In genomic region chr11:33996498-33997454, GRCh38 we compare ENCODE assay signal across 8 cellular contexts. TPM values are rescaled to one million over a fixed set of nuclear protein-coding genes. Genes with fewer than 3 reads are reported as not detected.
DNase-seq lines count a peak whose midpoint lies in the region; ATAC-seq and TF ChIP-seq lines count a peak whose summit lies in the region.

No MANE protein-coding gene starts in this region.

- no peak overlapping the region for H4K8ac ChIP-seq in neuronal stem cell (ENCODE audit: low read depth, low read length)

- H2BK12ac ChIP-seq in neuronal stem cell (ENCODE audit: low read length) = no peak overlapping the region

- H3K14ac ChIP-seq in neuronal stem cell (ENCODE audit: low read length) = no peak overlapping the region

- CTCF ChIA-PET in Panc1 (lab: Charles Lee) = interaction anchor here (0.7 to 2.8 kb wide), 5 partner anchors 9 to 162 kb away, joined by 3 to 14 read pairs (median 4); no protein-coding TSS in a partner anchor

- no peak overlapping the region for H3K4ac ChIP-seq in neuronal stem cell (ENCODE audit: low read length)

- H2BK15ac ChIP-seq in neuronal stem cell (ENCODE audit: low read length) = no peak overlapping the region

- POLR2A ChIA-PET in Panc1 (lab: Charles Lee) = interaction anchor here (0.7 kb wide), 1 partner anchor 9 kb away, joined by 13 read pairs; no protein-coding TSS in a partner anchor

- H4K91ac ChIP-seq in neuronal stem cell (ENCODE audit: low read depth, low read length, poor library complexity) = no peak overlapping the region

- no peaks in the 10 kb centered on the region for H3K9me3 ChIP-seq in Panc1 (ENCODE audit: control insufficient read depth, insufficient read depth, low read depth, low read length)
- peaks cover 0 to 2% of the 10 kb centered on the region in 2 donors for H3K9me3 ChIP-seq in neuronal stem cell (replicated peaks in 1 of 2; ENCODE audit: control insufficient read depth in 2 of 2, insufficient read depth in 1 of 2, low read depth in 1 of 2, low read length in 2 of 2)
- H3K9me3 ChIP-seq in stomach smooth muscle (ENCODE audit: control insufficient read depth in 2 of 2, low read length in 2 of 2) = no peaks in the 10 kb centered on the region

- H2BK5ac ChIP-seq in neuronal stem cell (ENCODE audit: low read length) = no peak overlapping the region

- H3K4me2 ChIP-seq in KMS-11 = peak overlapping the region; percentile 81
- H3K4me2 ChIP-seq in neuronal stem cell (ENCODE audit: insufficient read depth, low read length, poor library complexity, severe bottlenecking) = no peak overlapping the region

- intact Hi-C loops in Panc1 (cut with micrococcal nuclease; ENCODE audit: unreplicated experiment) = loop anchor here (5.0 kb wide), 2 partner anchors 61 to 361 kb away; partner anchors contain the start of gene ABTB2

- H3K27me3 ChIP-seq in KMS-11 (ENCODE audit: insufficient read depth, low read depth) = no peaks in the 10 kb centered on the region
- no peaks in the 10 kb centered on the region for H3K27me3 ChIP-seq in Panc1 (ENCODE audit: control insufficient read depth, insufficient read depth, low read length)
- peaks cover 0 to 22% (median 0%) of the 10 kb centered on the region in 3 experiments for H3K27me3 ChIP-seq in neuronal stem cell (ENCODE audit: control insufficient read depth in 3 of 3, insufficient read depth in 3 of 3, low read depth in 1 of 3, low read length in 3 of 3)
- H3K27me3 ChIP-seq in stomach smooth muscle (ENCODE audit: control insufficient read depth in 1 of 2, insufficient read depth in 2 of 2, low read length in 2 of 2) = peaks cover 0 to 2% of the 10 kb centered on the region in 2 donors

- H2BK120ac ChIP-seq in neuronal stem cell (ENCODE audit: low read depth, low read length) = no peak overlapping the region

- ATAC-seq in GM21619 (IDR thresholded peaks at IDR 0.05; ENCODE audit: unreplicated experiment) = peak; percentile 74
- peak; percentile 99 for ATAC-seq in Panc1

- peak overlapping the region; percentile 70 for H3K18ac ChIP-seq in neuronal stem cell (ENCODE audit: low read length)

- H3K36me3 ChIP-seq in KMS-11 (ENCODE audit: insufficient read depth) = no peaks in the 10 kb centered on the region
- H3K36me3 ChIP-seq in Panc1 (ENCODE audit: control insufficient read depth, insufficient read depth, low read length) = no peaks in the 10 kb centered on the region
- H3K36me3 ChIP-seq in neuronal stem cell (replicated peaks in 1 of 2; ENCODE audit: control insufficient read depth in 2 of 2, insufficient read depth in 2 of 2, low read length in 2 of 2) = no peaks in the 10 kb centered on the region
- H3K36me3 ChIP-seq in stomach smooth muscle (ENCODE audit: control insufficient read depth in 2 of 2, insufficient read depth in 2 of 2, low read length in 2 of 2) = no peaks in the 10 kb centered on the region

- H3K23ac ChIP-seq in neuronal stem cell (ENCODE audit: low read depth, low read length, poor library complexity) = no peak overlapping the region

- DNase-seq in DMS53 (lab: John Stamatoyannopoulos, UW) (peak; percentile 81), Panc1 (ENCODE audit: low read depth, low spot score) (peak; percentile 54), activated T-helper 1 cell treated with Interleukin-2 at 50 U/mL for 16 hours (ENCODE audit: low read depth) (peak; percentile 48), fibroblast of peridontal ligament (ENCODE audit: extremely low read depth) (peak; percentile 76), neuronal stem cell (ENCODE audit: low spot score) (peak; percentile 59)

- in situ Hi-C loops in Panc1 (cut with HindIII; ENCODE audit: low pct_unique_long_range_greater_than_20kb, low sequenced_read_pairs) = no loop called here

- H2AFZ ChIP-seq in KMS-11 (ENCODE audit: low read depth) (peak overlapping the region; percentile 62), neuronal stem cell (ENCODE audit: low read length) (peak overlapping the region; percentile 83)

- H3K4me3 ChIP-seq in KMS-11 (IDR thresholded peaks at IDR 0.05; ENCODE audit: insufficient read depth, low read depth, low read length) (no peak overlapping the region), Panc1 (ENCODE audit: low read depth in 2 of 2, low read length in 2 of 2) (peak overlapping the region; percentile 10 to 44; a peak in 2 of 4 replicates), neuronal stem cell (ENCODE audit: low read length in 2 of 2) (no peak overlapping the region), stomach smooth muscle (ENCODE audit: low read length in 2 of 2) (peak overlapping the region; percentile 18 to 60)

- H4K20me1 ChIP-seq in KMS-11 (ENCODE audit: insufficient read depth) = no peaks in the 10 kb centered on the region

- no TSS peak for BruUV-seq in Panc1 (replicated peaks; lab: Mats Ljungman, UMichigan)

- H2AK5ac ChIP-seq in neuronal stem cell (ENCODE audit: low read depth, low read length) = no peak overlapping the region

- H3K79me1 ChIP-seq in neuronal stem cell (ENCODE audit: low read depth, low read length) = no peaks in the 10 kb centered on the region

- H3K9ac ChIP-seq in KMS-11 = no peak overlapping the region
- H3K9ac ChIP-seq in neuronal stem cell (ENCODE audit: low read depth, low read length, poor library complexity) = no peak overlapping the region
- peak overlapping the region in 1 of 2 donors; percentile 13 for H3K9ac ChIP-seq in stomach smooth muscle (ENCODE audit: low read length in 2 of 2)

- H3K27ac ChIP-seq in KMS-11 (no peak overlapping the region), Panc1 (ENCODE audit: low read length) (no peak overlapping the region), neuronal stem cell (replicated peaks; ENCODE audit: low read length) (no peak overlapping the region), stomach smooth muscle (ENCODE audit: low read length) (no peak overlapping the region)

- H3K4me1 ChIP-seq in KMS-11 (ENCODE audit: low read depth, poor library complexity, severe bottlenecking) (peaks cover 47% of the 10 kb centered on the region), Panc1 (ENCODE audit: control insufficient read depth, insufficient read depth, low read length) (peaks cover 8% of the 10 kb centered on the region), neuronal stem cell (ENCODE audit: control insufficient read depth in 2 of 2, insufficient read depth in 1 of 2, low read depth in 1 of 2, low read length in 2 of 2) (no peaks in the 10 kb centered on the region), stomach smooth muscle (ENCODE audit: control insufficient read depth, insufficient read depth, low read length) (no peaks in the 10 kb centered on the region)

- TF ChIP-seq CTCF in KMS-11 (conservative IDR thresholded peaks at IDR 0.05; ENCODE audit: low read depth, low read length) (peak; percentile 85), Panc1 (IDR thresholded peaks at IDR 0.05) (peak; percentile 90)

- WGBS in neuronal stem cell (ENCODE audit: extremely low coverage in 2 of 2, insufficient read length in 2 of 2, insufficient replicate concordance in 1 of 2), 2 donors = no CpG with 5 or more reads among the region's 25 CpGs

- H3K79me2 ChIP-seq in KMS-11 (ENCODE audit: insufficient read depth, low read depth) = no peaks in the 10 kb centered on the region

RNA-seq across cellular contexts. Expression of gene CAPRIN1, which starts 54.8 kb away (rescaled TPM):
- total RNA-seq in Panc1 (2021; ENCODE audit: unreplicated experiment) = 266 TPM
- 155 TPM for polyA plus RNA-seq in Panc1 (2012; ENCODE audit: insufficient read length)
- polyA plus RNA-seq in neuronal stem cell (2013, experiment 1 of 2) = 253 TPM
- 249 TPM for polyA plus RNA-seq in neuronal stem cell (2013, experiment 2 of 2)

Comparison
In these comparisons a context has a peak if more than half of its experiments do, and no peak if none do; other contexts are left out.
1. H3K4me3 ChIP-seq: peak in Panc1 (2 of 2) and stomach smooth muscle (2 of 2); none in KMS-11 (single experiment) and neuronal stem cell (0 of 2).
2. Peak in every context shown above with its lines, with median percentiles within 50 percentile points of each other: DNase-seq.